ENCODE assay signal across 9 cellular contexts in genomic region chr6:42142118-42142835, GRCh38. TPM values are rescaled to one million over a fixed set of nuclear protein-coding genes. Genes with fewer than 3 reads are reported as not detected.
DNase-seq lines count a peak whose midpoint lies in the region; ATAC-seq and TF ChIP-seq lines count a peak whose summit lies in the region.
"Had no signal": no experiment of that assay in that cellular context is flagged by ENCODE, and none has a peak within 500 bp of the region (broad histone marks: within the 10 kb centered on the region; RNA-seq: fewer than 3 reads in every experiment).

TSS of gene C6orf132 (minus strand) at chr6:42142620. CDS start at chr6:42142444, 176 bp downstream.

- peaks cover 8% of the 10 kb centered on the region for H3K4me1 ChIP-seq in effector memory CD4-positive, alpha-beta T cell (ENCODE audit: control insufficient read depth, insufficient read depth, low read length, poor library complexity, severe bottlenecking)
- H3K4me1 ChIP-seq in mucosa of descending colon (ENCODE audit: low read depth), result peaks cover 38% of the 10 kb centered on the region

- no peak for TF ChIP-seq CTCF in mucosa of descending colon (IDR thresholded peaks at IDR 0.05)

- peak; percentile 73 for ATAC-seq in mucosa of descending colon
- ATAC-seq in GM21360 (IDR thresholded peaks at IDR 0.05; ENCODE audit: unreplicated experiment), result no peak

- peaks cover 21% of the 10 kb centered on the region for H3K27me3 ChIP-seq in effector memory CD4-positive, alpha-beta T cell (replicated peaks; ENCODE audit: control insufficient read depth, insufficient read depth, low read length, poor library complexity, severe bottlenecking)

- DNase-seq in DMS53 (lab: John Stamatoyannopoulos, UW) (peak; percentile 80), NCI-H510A (lab: John Stamatoyannopoulos, UW) (peak; percentile 79), mucosa of descending colon (peak; percentile 88), G401 (ENCODE audit: low spot score) (no peak)
- DNase-seq in effector memory CD4-positive, alpha-beta T cell, result no peak
- no peak for DNase-seq in activated CD4-positive, CD25-positive, alpha-beta regulatory T cell (lab: John Stamatoyannopoulos, UW)
- no peak for DNase-seq in activated naive CD4-positive, alpha-beta T cell treated with Interleukin-2 at 50 U/mL for 16 hours

- H3K9me3 ChIP-seq in effector memory CD4-positive, alpha-beta T cell (ENCODE audit: control insufficient read depth, low read length), result no peaks in the 10 kb centered on the region
- no peaks in the 10 kb centered on the region for H3K9me3 ChIP-seq in mucosa of descending colon

- intact Hi-C loops in mucosa of descending colon (cut with DNase I, micrococcal nuclease), result no loop called here

- in situ Hi-C loops in G401 (cut with HindIII; ENCODE audit: low sequenced_read_pairs), result no loop called here

- peak within 1 kb of the TSS; percentile 39 for H3K4me3 ChIP-seq in effector memory CD4-positive, alpha-beta T cell (ENCODE audit: insufficient read depth, low read depth, low read length, poor library complexity, severe bottlenecking)
- peak within 1 kb of the TSS; percentile 54 for H3K4me3 ChIP-seq in mucosa of descending colon

- H3K36me3 ChIP-seq in effector memory CD4-positive, alpha-beta T cell (ENCODE audit: control insufficient read depth, insufficient read depth, low read length), result no peaks in the 10 kb centered on the region
- H3K36me3 ChIP-seq in mucosa of descending colon (ENCODE audit: low read depth), result no peaks in the 10 kb centered on the region

- H3K27ac ChIP-seq in effector memory CD4-positive, alpha-beta T cell (ENCODE audit: insufficient read depth, low read length, poor library complexity, severe bottlenecking), result no peak within 1 kb of the TSS

RNA-seq across cellular contexts. Expression of gene C6orf132, which starts in this region (rescaled TPM):
- 10 to 100 TPM; 22.2 to 67.6 (median 57.6) TPM for total RNA-seq in mucosa of descending colon
- 0.18 TPM in 1 of 2 replicates, not detected in the other for total RNA-seq in G401 (2014; rRNA removed; shearing (Covaris generic))
- total RNA-seq: mononuclear cell had no signal

Comparison
In these comparisons a context has a peak if more than half of its experiments do, and no peak if none do; other contexts are left out.
1. RNA of gene C6orf132 (total RNA-seq): 22.2 to 67.6 TPM in mucosa of descending colon; 0.18 TPM in G401; every median in the first group is over 10 times any median in the second.
2. DNase-seq: peak in DMS53 (single experiment), NCI-H510A (single experiment) and mucosa of descending colon (3 of 3); none in effector memory CD4-positive, alpha-beta T cell (0 of 3), activated CD4-positive, CD25-positive, alpha-beta regulatory T cell (0 of 4), activated naive CD4-positive, alpha-beta T cell treated with Interleukin-2 at 50 U/mL for 16 hours (single experiment) and G401 (single experiment).